1 cellular context compared by ENCODE assay signal in genomic region chr15:52678036-52678467, GRCh38.
TF ChIP-seq lines count a peak whose summit lies in the region.

No MANE protein-coding gene starts in this region.

TF ChIP-seq in SK-N-SH, 30 proteins besides CTCF, POLR2A, EP300 and RAD21 (continued from another document):
- TF ChIP-seq EZH2phosphoT487 (IDR thresholded peaks at IDR 0.05; ENCODE audit: borderline replicate concordance, low read depth): no peak
- TF ChIP-seq GABPA (IDR thresholded peaks at IDR 0.05; ENCODE audit: low read depth): no peak
- no peak for TF ChIP-seq POLR2AphosphoS5 (IDR thresholded peaks at IDR 0.05; ENCODE audit: low read depth, low read length)
- TF ChIP-seq MEF2A (IDR thresholded peaks at IDR 0.05; ENCODE audit: borderline replicate concordance, low read depth): no peak
- no peak for TF ChIP-seq PBX3 (IDR thresholded peaks at IDR 0.05)
- TF ChIP-seq SMC3 (IDR thresholded peaks at IDR 0.05; ENCODE audit: low read depth, low read length): peak; percentile 31; the same call in 1 of the 2 replicates
